ENCODE assay signal across 1 cellular context in genomic region chrX:151985531-151985930, GRCh38.
TF ChIP-seq lines count a peak whose summit lies in the region.

No MANE protein-coding gene starts in this region.

TF ChIP-seq in K562, 482 proteins besides CTCF, POLR2A, EP300 and RAD21 (continued from another document):
- TF ChIP-seq MGA (IDR thresholded peaks at IDR 0.05) (peak; percentile 73), SNRNP70 (optimal IDR thresholded peaks at IDR 0.05; ENCODE audit: low read depth, low read length) (no peak), ZNF511 (CRISPR knock-in tag; IDR thresholded peaks at IDR 0.05) (no peak), ZBTB43 (CRISPR knock-in tag; IDR thresholded peaks at IDR 0.05) (no peak), CEBPG (CRISPR knock-in tag; IDR thresholded peaks at IDR 0.05) (no peak), CEBPG (tag; conservative IDR thresholded peaks at IDR 0.05 in 1 of 2, IDR thresholded peaks at IDR 0.05 in 1 of 2) (no peak), HDAC6 (IDR thresholded peaks at IDR 0.05; ENCODE audit: low read depth, low read length) (no peak), MTA3 (IDR thresholded peaks at IDR 0.05; ENCODE audit: borderline replicate concordance) (no peak), ZNF592 (IDR thresholded peaks at IDR 0.05) (peak; percentile 74), BHLHE40 (IDR thresholded peaks at IDR 0.05; ENCODE audit: low read length) (no peak), ZFPM2 (CRISPR knock-in tag; IDR thresholded peaks at IDR 0.05) (no peak), E2F6 (IDR thresholded peaks at IDR 0.05; ENCODE audit: borderline replicate concordance in 1 of 2, extremely low read depth in 1 of 2, insufficient read depth in 1 of 2, insufficient read length in 1 of 2, low read depth in 1 of 2, low read length in 1 of 2, poor library complexity in 1 of 2, severe bottlenecking in 1 of 2) (peak in 1 of 2 experiments; percentile 50), MXI1 (IDR thresholded peaks at IDR 0.05; ENCODE audit: low read depth, low read length) (no peak), MEF2D (tag; conservative IDR thresholded peaks at IDR 0.05; ENCODE audit: low read depth) (0 out of 2 replicates have a peak, but pooled peaks have one; percentile 16), CHD4 (IDR thresholded peaks at IDR 0.05; ENCODE audit: insufficient read depth, insufficient replicate concordance, low read depth, low read length, poor library complexity, severe bottlenecking) (no peak), L3MBTL2 (IDR thresholded peaks at IDR 0.05) (peak; percentile 85)
